Comparison of ENCODE assay signal across 2 cellular contexts in genomic region chr15:33099213-33099612, GRCh38.
TF ChIP-seq lines count a peak whose summit lies in the region.

No MANE protein-coding gene starts in this region.

TF ChIP-seq in SK-N-SH, 30 proteins besides CTCF, POLR2A, EP300 and RAD21:
- TF ChIP-seq ZBTB33 (IDR thresholded peaks at IDR 0.05; ENCODE audit: borderline replicate concordance, low read depth) (no peak), NFIC (IDR thresholded peaks at IDR 0.05; ENCODE audit: borderline replicate concordance) (no peak)

TF ChIP-seq in SK-N-SH treated with all-trans-retinoic acid at 6 μM for 48 hours, 23 proteins besides CTCF, POLR2A, EP300 and RAD21 (continued from another document):
- TF ChIP-seq CREB5 (CRISPR knock-in tag; IDR thresholded peaks at IDR 0.05; ENCODE audit: low read depth) (no peak), PATZ1 (CRISPR knock-in tag; IDR thresholded peaks at IDR 0.05; ENCODE audit: borderline replicate concordance) (no peak), ZC3H10 (CRISPR knock-in tag; IDR thresholded peaks at IDR 0.05) (no peak), SNAI2 (CRISPR knock-in tag; IDR thresholded peaks at IDR 0.05) (no peak), OSR1 (CRISPR knock-in tag; IDR thresholded peaks at IDR 0.05) (no peak), ESRRG (CRISPR knock-in tag; IDR thresholded peaks at IDR 0.05) (no peak), CSDC2 (CRISPR knock-in tag; IDR thresholded peaks at IDR 0.05) (no peak), POU6F1 (CRISPR knock-in tag; IDR thresholded peaks at IDR 0.05; ENCODE audit: borderline replicate concordance, low read depth) (no peak), PPARA (CRISPR knock-in tag; IDR thresholded peaks at IDR 0.05; ENCODE audit: borderline replicate concordance) (no peak)
